In the genomic region with DNA sequence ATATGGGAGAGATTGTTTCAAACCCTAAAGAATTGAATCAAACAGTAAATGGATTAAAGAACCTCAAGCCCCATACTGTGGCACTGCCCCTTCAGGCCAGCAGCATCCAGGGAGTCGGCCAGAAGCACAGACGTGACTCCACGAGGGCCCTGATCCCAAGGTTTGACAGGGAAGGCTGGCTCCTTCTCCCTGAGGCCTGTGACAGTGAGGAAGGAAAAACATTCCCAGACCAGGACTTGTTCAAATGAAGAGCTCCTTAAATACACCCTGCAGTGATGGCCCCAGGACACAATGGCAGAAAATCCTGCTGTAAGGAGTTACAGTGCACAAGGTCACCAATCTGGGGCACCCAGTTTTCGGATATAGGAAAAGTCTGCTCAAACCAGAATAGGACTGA, we compare ENCODE assay signal across 1 cellular context.
TF ChIP-seq lines count a peak whose summit lies in the region.

No MANE protein-coding gene starts in this region.

TF ChIP-seq in IMR-90, 13 proteins besides CTCF, POLR2A, EP300 and RAD21 (continued from another document):
- TF ChIP-seq USF2 (IDR thresholded peaks at IDR 0.05; ENCODE audit: low read depth, low read length), result no peak
- no peak for TF ChIP-seq CEBPB (IDR thresholded peaks at IDR 0.05; ENCODE audit: low read depth, low read length)
- TF ChIP-seq CHD1 (IDR thresholded peaks at IDR 0.05; ENCODE audit: low read depth, low read length), result no peak
- TF ChIP-seq SMC3 (IDR thresholded peaks at IDR 0.05; ENCODE audit: low read depth, low read length), result no peak
TF ChIP-seq in IMR-90: peak in this region for 0.
